10 cellular contexts compared by ENCODE assay signal in the genomic region with DNA sequence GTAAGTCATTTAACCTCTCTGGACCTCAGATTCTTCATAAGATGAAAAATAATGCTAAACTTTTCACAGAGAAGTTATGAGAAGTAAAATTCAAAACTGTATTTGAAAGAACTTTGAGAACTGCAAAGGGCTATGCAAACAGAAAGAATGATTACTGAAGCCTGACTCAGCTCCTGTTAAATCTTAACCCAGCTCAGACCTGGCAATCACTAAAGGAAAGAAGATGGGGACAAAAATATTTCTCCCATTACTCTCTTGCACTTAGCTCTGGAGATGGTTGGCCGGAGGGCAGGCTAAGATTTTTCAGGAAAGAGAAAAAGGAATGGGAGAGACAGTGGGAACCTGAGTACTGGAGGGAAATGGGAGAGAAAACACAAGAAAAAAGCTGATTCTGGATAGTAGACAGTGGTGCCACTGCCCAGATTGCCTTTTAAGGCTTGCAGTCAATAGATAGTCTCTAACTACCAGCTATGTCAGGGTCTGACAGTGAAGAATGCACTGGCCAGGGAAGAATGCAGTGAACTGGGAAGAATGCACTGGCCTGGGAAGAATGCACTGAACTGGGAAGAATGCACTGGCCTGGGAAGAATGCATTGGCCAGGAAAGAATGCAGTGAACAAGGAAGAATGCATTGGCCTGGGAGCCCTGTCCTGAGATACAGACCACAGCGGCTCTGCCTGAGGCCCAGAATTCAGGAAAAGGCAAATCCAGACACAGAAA. TPM values are rescaled to one million over a fixed set of nuclear protein-coding genes. Genes with fewer than 3 reads are reported as not detected.
DNase-seq lines count a peak whose midpoint lies in the region; ATAC-seq lines count a peak whose summit lies in the region.
"Had no signal": no experiment of that assay in that cellular context is flagged by ENCODE, and none has a peak within 500 bp of the region (broad histone marks: within the 10 kb centered on the region; RNA-seq: fewer than 3 reads in every experiment).

No MANE protein-coding gene starts in this region.

- H3K4me1 ChIP-seq in effector memory CD4-positive, alpha-beta T cell (ENCODE audit: control insufficient read depth, insufficient read depth, low read length, poor library complexity, severe bottlenecking) = peaks cover 34% of the 10 kb centered on the region

- no peaks in the 10 kb centered on the region for H3K27me3 ChIP-seq in effector memory CD4-positive, alpha-beta T cell (replicated peaks; ENCODE audit: control insufficient read depth, insufficient read depth, low read length, poor library complexity, severe bottlenecking)

- peak; percentile 28 for ATAC-seq in activated CD4-positive, alpha-beta T cell treated with anti-CD3 and anti-CD28 coated beads for 36 hours
- ATAC-seq in HG03571 (IDR thresholded peaks at IDR 0.05; ENCODE audit: unreplicated experiment) = peak; percentile 44

- H3K36me3 ChIP-seq in effector memory CD4-positive, alpha-beta T cell (ENCODE audit: control insufficient read depth, insufficient read depth, low read length) = no peaks in the 10 kb centered on the region

- peaks cover 2% of the 10 kb centered on the region for H3K9me3 Mint-ChIP-seq in activated CD4-positive, alpha-beta T cell treated with anti-CD3 and anti-CD28 coated beads for 36 hours (ENCODE audit: low read depth)

- peak overlapping the region; percentile 53 for H3K27ac Mint-ChIP-seq in activated CD4-positive, alpha-beta T cell treated with anti-CD3 and anti-CD28 coated beads for 36 hours

- no peaks in the 10 kb centered on the region for H3K27me3 Mint-ChIP-seq in activated CD4-positive, alpha-beta T cell treated with anti-CD3 and anti-CD28 coated beads for 36 hours

- DNase-seq in activated CD4-positive, alpha-beta T cell treated with anti-CD3 and anti-CD28 coated beads for 36 hours = no peak
- no peak for DNase-seq in activated CD4-positive, alpha-beta T cell treated with anti-CD3 and anti-CD28 coated beads for 1 hour
- no peak for DNase-seq in effector memory CD4-positive, alpha-beta T cell
- DNase-seq in renal cortical epithelial cell (ENCODE audit: low read depth) = peak; percentile 95
- DNase-seq in NCI-H524 (lab: John Stamatoyannopoulos, UW) = no peak
- no peak for DNase-seq in NCI-H524 treated with DMSO at 0.1 percent for 48 hours (lab: John Stamatoyannopoulos, UW)
- no peak for DNase-seq in AML-193 (lab: John Stamatoyannopoulos, UW)
- DNase-seq: stimulated activated CD4-positive, alpha-beta T cell treated with anti-CD3 and anti-CD28 coated beads, Interleukin-4, amount 100 ng/mL, for 4 hours had no signal

- H3K4me1 Mint-ChIP-seq in activated CD4-positive, alpha-beta T cell treated with anti-CD3 and anti-CD28 coated beads for 36 hours = peaks cover 61% of the 10 kb centered on the region

- H3K4me3 Mint-ChIP-seq in activated CD4-positive, alpha-beta T cell treated with anti-CD3 and anti-CD28 coated beads for 36 hours = no peak overlapping the region

- CTCF ChIA-PET in activated CD4-positive, alpha-beta T cell treated with anti-CD3 and anti-CD28 coated beads for 36 hours (lab: Charles Lee) = interaction anchor here (0.7 to 4.3 kb wide), 7 partner anchors 10 to 231 kb away, joined by 3 to 25 read pairs (median 3); no protein-coding TSS in a partner anchor

- H3K4me3 ChIP-seq in effector memory CD4-positive, alpha-beta T cell (ENCODE audit: insufficient read depth, low read depth, low read length, poor library complexity, severe bottlenecking) = no peak overlapping the region

- POLR2A ChIA-PET in activated CD4-positive, alpha-beta T cell treated with anti-CD3 and anti-CD28 coated beads for 36 hours (lab: Charles Lee) = interaction anchor here (0.6 to 0.7 kb wide), 2 partner anchors 117 to 221 kb away, joined by 3 to 4 read pairs; no protein-coding TSS in a partner anchor

- no peaks in the 10 kb centered on the region for H3K9me3 ChIP-seq in effector memory CD4-positive, alpha-beta T cell (ENCODE audit: control insufficient read depth, low read length)

- H3K27ac ChIP-seq in effector memory CD4-positive, alpha-beta T cell (ENCODE audit: insufficient read depth, low read length, poor library complexity, severe bottlenecking) = peak overlapping the region; percentile 55
- H3K27ac ChIP-seq: VCaP had no signal

- intact Hi-C loops in activated CD4-positive, alpha-beta T cell treated with anti-CD3 and anti-CD28 coated beads for 36 hours (cut with DNase I, micrococcal nuclease) = no loop called here

- H3K36me3 Mint-ChIP-seq in activated CD4-positive, alpha-beta T cell treated with anti-CD3 and anti-CD28 coated beads for 36 hours (ENCODE audit: low read depth) = no peaks in the 10 kb centered on the region

RNA-seq across cellular contexts. Expression of a gene that starts 25.2 kb away (rescaled TPM):
- 10 to 100 TPM; 34.1 to 41.0 TPM for total RNA-seq in activated CD4-positive, alpha-beta T cell treated with anti-CD3 and anti-CD28 coated beads for 36 hours
- total RNA-seq in renal cortical epithelial cell = 134 and 238 TPM in 2 replicates
